18 cellular contexts compared by ENCODE assay signal in genomic region chr1:11998636-11999035, GRCh38. TPM values are rescaled to one million over a fixed set of nuclear protein-coding genes. Genes with fewer than 3 reads are reported as not detected.
A peak's percentile ranks its signal among the peaks of the same experiment; 100 is the strongest.
DNase-seq lines count a peak whose midpoint lies in the region; ATAC-seq and TF ChIP-seq lines count a peak whose summit lies in the region.
"Had no signal": no experiment of that assay in that cellular context is flagged by ENCODE, and none has a peak within 500 bp of the region (broad histone marks: within the 10 kb centered on the region; RNA-seq: fewer than 3 reads in every experiment).

No MANE protein-coding gene starts in this region.

- no peak overlapping the region for H3K9ac ChIP-seq in endodermal cell (ENCODE audit: extremely low read depth, low read length, poor library complexity, severe bottlenecking)
- H3K9ac ChIP-seq: BLaER1 treated with 17β-estradiol and CSF1 and Interleukin-3, amounts not matched to agents 10 nM and 100 nM had no signal

- H3K9me3 Mint-ChIP-seq in endodermal cell = no peaks in the 10 kb centered on the region
- H3K9me3 Mint-ChIP-seq: CD8-positive, alpha-beta memory T cell; GM23338 had no signal

- H2AFZ ChIP-seq in OCI-LY7 (ENCODE audit: low read length) = no peak overlapping the region
- H2AFZ ChIP-seq: GM23338 had no signal

- BruUV-seq in A673 (replicated peaks; lab: Mats Ljungman, UMichigan) (no TSS peak), OCI-LY7 (replicated peaks; lab: Mats Ljungman, UMichigan) (TSS peak; percentile 30)

- CTCF ChIA-PET in A673 (lab: Charles Lee) = no interaction called here
- CTCF ChIA-PET in OCI-LY7 (lab: Charles Lee; ENCODE audit: unreplicated experiment) = no interaction called here

- TF ChIP-seq POLR2A in ovary (IDR thresholded peaks at IDR 0.05) = no peak

- H3K4me2 ChIP-seq in OCI-LY7 (ENCODE audit: low read length) = no peak overlapping the region
- H3K4me2 ChIP-seq: BLaER1 treated with 17β-estradiol and CSF1 and Interleukin-3, amounts not matched to agents 10 nM and 100 nM; GM23338 had no signal

- no peaks in the 10 kb centered on the region for H3K4me1 Mint-ChIP-seq in endodermal cell
- H3K4me1 Mint-ChIP-seq: B cell; CD8-positive, alpha-beta memory T cell; GM23338 had no signal

- no peaks in the 10 kb centered on the region for H3K79me2 ChIP-seq in OCI-LY7 (ENCODE audit: insufficient read depth, low read depth, low read length)

- no peaks in the 10 kb centered on the region for H3K9me2 ChIP-seq in OCI-LY7 (ENCODE audit: insufficient read depth, low read length)

- peaks cover 81% of the 10 kb centered on the region for H3K36me3 Mint-ChIP-seq in endodermal cell (ENCODE audit: low read depth)

- no peak overlapping the region for H3K4me3 Mint-ChIP-seq in endodermal cell
- H3K4me3 Mint-ChIP-seq: B cell, GM23338 had no signal

- H3K27me3 Mint-ChIP-seq in endodermal cell (ENCODE audit: insufficient read depth) = no peaks in the 10 kb centered on the region
- H3K27me3 Mint-ChIP-seq: B cell; CD8-positive, alpha-beta memory T cell had no signal

- H3K27ac ChIP-seq in A673 (ENCODE audit: low read depth, low read length, poor library complexity, severe bottlenecking) (peak overlapping the region; percentile 10), OCI-LY7 (ENCODE audit: low read depth, low read length, poor library complexity, severe bottlenecking) (no peak overlapping the region), endodermal cell (ENCODE audit: low read depth, low read length) (no peak overlapping the region), ovary (no peak overlapping the region)

- DNase-seq in Right ventricle myocardium superior = peak; percentile 9
- DNase-seq in cardiac septum (ENCODE audit: low spot score) = no peak
- DNase-seq in A673 (ENCODE audit: low spot score) = no peak
- DNase-seq in OCI-LY7 (ENCODE audit: low spot score) = no peak
- no peak for DNase-seq in endodermal cell
- DNase-seq in ovary = no peak
- no peak for DNase-seq in NCI-H1436 (lab: John Stamatoyannopoulos, UW)
- DNase-seq: 8988T; CD8-positive, alpha-beta memory T cell; COR-L47; DMS 273 treated with DMSO at 0.1 percent for 48 hours; DMS53; DND-41; EL; HCEC 1CT had no signal

- 93 to 96% methylated on average over 4 to 5 of the region's 5 CpGs for WGBS in endodermal cell (ENCODE audit: insufficient coverage in 1 of 2, insufficient read length in 1 of 2), 2 experiments
- 82 to 89% (median 83%) methylated on average over 5 of the region's 5 CpGs for WGBS in ovary, 3 donors

- H3K4me1 ChIP-seq in A673 (ENCODE audit: insufficient read depth, low read length, poor library complexity, severe bottlenecking) (no peaks in the 10 kb centered on the region), OCI-LY7 (ENCODE audit: insufficient read depth, low read length, poor library complexity, severe bottlenecking) (no peaks in the 10 kb centered on the region), endodermal cell (ENCODE audit: control insufficient read depth, insufficient read depth, low read length) (no peaks in the 10 kb centered on the region), ovary (ENCODE audit: insufficient read depth) (no peaks in the 10 kb centered on the region)

- ATAC-seq in Right ventricle myocardium superior (ENCODE audit: poor library complexity) = no peak
- ATAC-seq: GM23338 had no signal

- no peaks in the 10 kb centered on the region for H3K27me3 ChIP-seq in A673 (replicated peaks; ENCODE audit: insufficient read depth, low read depth, low read length, poor library complexity)
- no peaks in the 10 kb centered on the region for H3K27me3 ChIP-seq in endodermal cell (ENCODE audit: control insufficient read depth, insufficient read depth, low read length, poor library complexity, severe bottlenecking)
- no peaks in the 10 kb centered on the region for H3K27me3 ChIP-seq in ovary
- H3K27me3 ChIP-seq: BLaER1 treated with 17β-estradiol and CSF1 and Interleukin-3, amounts not matched to agents 10 nM and 100 nM had no signal

- H4K20me1 ChIP-seq in OCI-LY7 (ENCODE audit: insufficient read depth, low read length) = no peaks in the 10 kb centered on the region

- H3K9me3 ChIP-seq in A673 (ENCODE audit: low read depth, low read length, poor library complexity, severe bottlenecking) = no peaks in the 10 kb centered on the region
- no peaks in the 10 kb centered on the region for H3K9me3 ChIP-seq in OCI-LY7 (ENCODE audit: low read length)
- H3K9me3 ChIP-seq in endodermal cell (ENCODE audit: control insufficient read depth, low read length) = no peaks in the 10 kb centered on the region
- H3K9me3 ChIP-seq in ovary = no peaks in the 10 kb centered on the region
- H3K9me3 ChIP-seq: BLaER1 treated with 17β-estradiol and CSF1 and Interleukin-3, amounts not matched to agents 10 nM and 100 nM had no signal

- H3K36me3 ChIP-seq in A673 (ENCODE audit: insufficient read depth, low read length, poor library complexity, severe bottlenecking) (peaks cover 81% of the 10 kb centered on the region), OCI-LY7 (ENCODE audit: insufficient read depth, low read length) (peaks cover 85% of the 10 kb centered on the region), endodermal cell (ENCODE audit: control insufficient read depth, insufficient read depth, low read length) (peaks cover 81% of the 10 kb centered on the region), ovary (no peaks in the 10 kb centered on the region)

- H3K27ac Mint-ChIP-seq in endodermal cell = peak overlapping the region; percentile 6
- H3K27ac Mint-ChIP-seq: B cell, GM23338 had no signal

- H3K4me3 ChIP-seq in A673 (ENCODE audit: low read depth, low read length, poor library complexity, severe bottlenecking) (no peak overlapping the region), OCI-LY7 (ENCODE audit: low read depth, low read length, poor library complexity, severe bottlenecking) (no peak overlapping the region), endodermal cell (ENCODE audit: low read length) (no peak overlapping the region), ovary (no peak overlapping the region)
- H3K4me3 ChIP-seq: BLaER1 treated with 17β-estradiol and CSF1 and Interleukin-3, amounts not matched to agents 10 nM and 100 nM; GM23338 had no signal

- intact Hi-C loops in Right ventricle myocardium superior (cut with DNase I) (no loop called here), cardiac septum (cut with DNase I) (no loop called here), A673 (cut with micrococcal nuclease; ENCODE audit: unreplicated experiment) (no loop called here), OCI-LY7 (cut with micrococcal nuclease; ENCODE audit: unreplicated experiment) (no loop called here), ovary (cut with DNase I) (no loop called here)

- no peak for TF ChIP-seq EP300 in ovary (IDR thresholded peaks at IDR 0.05)

- POLR2A ChIA-PET in A673 (lab: Charles Lee; ENCODE audit: low non-redundant PET) = no interaction called here
- POLR2A ChIA-PET in OCI-LY7 (lab: Charles Lee) = no interaction called here

- no peak for TF ChIP-seq CTCF in A673 (conservative IDR thresholded peaks at IDR 0.05; ENCODE audit: low read depth, low read length)
- TF ChIP-seq CTCF in OCI-LY7 (conservative IDR thresholded peaks at IDR 0.05; ENCODE audit: low read length) = no peak
- TF ChIP-seq CTCF in endodermal cell (conservative IDR thresholded peaks at IDR 0.05) = no peak
- TF ChIP-seq CTCF in ovary (IDR thresholded peaks at IDR 0.05) = no peak

RNA-seq across cellular contexts. Expression of gene MFN2, which starts 18.4 kb away (rescaled TPM):
- total RNA-seq in Right ventricle myocardium superior (648 TPM), cardiac septum (619 TPM), A673 (2021) (157 and 160 TPM in 2 replicates), OCI-LY7 (2022) (52.7 and 55.9 TPM in 2 replicates), endodermal cell (10 to 100 TPM; 41.7 to 56.3 TPM), ovary (10 to 100 TPM; 27.8 to 67.8 (median 55.8) TPM)
- total RNA-seq in OCI-LY7 (2014; rRNA removed; shearing (Covaris generic)) = 28.3 and 32.2 TPM in 2 replicates
- polyA plus RNA-seq in endodermal cell (2013, experiment 1 of 2) = 47.0 TPM
- 43.4 TPM for polyA plus RNA-seq in endodermal cell (2013, experiment 2 of 2)
- polyA plus RNA-seq in ovary = 10 to 100 TPM; 29.7 to 77.0 TPM

RNA-seq across cellular contexts. Expression of gene MIIP, which starts 20.7 kb away (rescaled TPM):
- 14.6 TPM for total RNA-seq in Right ventricle myocardium superior
- 18.7 TPM for total RNA-seq in cardiac septum
- 43.8 and 45.9 TPM in 2 replicates for total RNA-seq in A673 (2021)
- 75.2 and 102 TPM in 2 replicates for total RNA-seq in OCI-LY7 (2014; rRNA removed; shearing (Covaris generic))
- total RNA-seq in OCI-LY7 (2022) = 48.5 and 57.9 TPM in 2 replicates
- 10 to 100 TPM; 66.2 to 72.1 TPM for total RNA-seq in endodermal cell
- 57.6 TPM for polyA plus RNA-seq in endodermal cell (2013, experiment 1 of 2)
- 47.7 TPM for polyA plus RNA-seq in endodermal cell (2013, experiment 2 of 2)
- 10 to 100 TPM; 32.3 to 59.0 (median 36.4) TPM for total RNA-seq in ovary
- polyA plus RNA-seq in ovary = 10 to 100 TPM in 1 of 2 donors, 1 to 10 TPM in 1; 3.3 to 42.8 TPM
